1 cellular context compared by ENCODE assay signal in genomic region chr5:1185652-1186350, GRCh38.
TF ChIP-seq lines count a peak whose summit lies in the region.

No MANE protein-coding gene starts in this region.

TF ChIP-seq in HepG2, 621 proteins besides CTCF, POLR2A, EP300 and RAD21 (continued from another document and continues in another):
- 0 out of 2 replicates have a peak, but pooled peaks have one; percentile 50 for TF ChIP-seq PREB (CRISPR knock-in tag; IDR thresholded peaks at IDR 0.05)
- TF ChIP-seq NCOA2 (CRISPR knock-in tag; IDR thresholded peaks at IDR 0.05), result peak; percentile 81
- peak; percentile 30 for TF ChIP-seq ZNF781 (CRISPR knock-in tag; IDR thresholded peaks at IDR 0.05; ENCODE audit: borderline replicate concordance, not compliant biosample characterization)
- 0 out of 2 replicates have a peak, but pooled peaks have one; percentile 31 for TF ChIP-seq HNF1A (IDR thresholded peaks at IDR 0.05; ENCODE audit: low read depth)
- peak; percentile 70 for TF ChIP-seq HNF1A (CRISPR knock-in tag; IDR thresholded peaks at IDR 0.05; ENCODE audit: borderline replicate concordance)
- TF ChIP-seq MAX (IDR thresholded peaks at IDR 0.05), result peak; percentile 45; the same call in 1 of the 2 replicates
- TF ChIP-seq ARID2 (CRISPR knock-in tag; IDR thresholded peaks at IDR 0.05; ENCODE audit: borderline replicate concordance), result no peak; the same call in 1 of the 2 replicates
- peak; percentile 72; the same call in 1 of the 2 replicates for TF ChIP-seq THRA (CRISPR knock-in tag; IDR thresholded peaks at IDR 0.05; ENCODE audit: borderline replicate concordance)
- no peak for TF ChIP-seq ZNF224 (CRISPR knock-in tag; IDR thresholded peaks at IDR 0.05)
- TF ChIP-seq NCOA5 (CRISPR knock-in tag; IDR thresholded peaks at IDR 0.05), result no peak
- no peak for TF ChIP-seq ZNF652 (CRISPR knock-in tag; IDR thresholded peaks at IDR 0.05; ENCODE audit: borderline replicate concordance, low read depth)
- peak; percentile 83; the same call in 1 of the 2 replicates for TF ChIP-seq ETV6 (CRISPR knock-in tag; conservative IDR thresholded peaks at IDR 0.05)
- peak; percentile 56; the same call in 1 of the 2 replicates for TF ChIP-seq ZNF747 (CRISPR knock-in tag; IDR thresholded peaks at IDR 0.05; ENCODE audit: borderline replicate concordance)
- no peak for TF ChIP-seq ZNF318 (CRISPR knock-in tag; IDR thresholded peaks at IDR 0.05)
- peak; percentile 65 for TF ChIP-seq ZNF574 (CRISPR knock-in tag; IDR thresholded peaks at IDR 0.05)
- TF ChIP-seq ZNF564 (CRISPR knock-in tag; IDR thresholded peaks at IDR 0.05), result 0 out of 2 replicates have a peak, but pooled peaks have one; percentile 38
- TF ChIP-seq ZNF790 (CRISPR knock-in tag; IDR thresholded peaks at IDR 0.05; ENCODE audit: borderline replicate concordance), result no peak; the same call in 1 of the 2 replicates
- peak; percentile 34 for TF ChIP-seq XRCC5 (optimal IDR thresholded peaks at IDR 0.05; ENCODE audit: low read length)
- TF ChIP-seq SSRP1 (CRISPR knock-in tag; IDR thresholded peaks at IDR 0.05), result no peak
- no peak for TF ChIP-seq MAFG (CRISPR knock-in tag; IDR thresholded peaks at IDR 0.05)
- peak; percentile 94 for TF ChIP-seq MEIS2 (CRISPR knock-in tag; IDR thresholded peaks at IDR 0.05)
- TF ChIP-seq CEBPG (CRISPR knock-in tag; IDR thresholded peaks at IDR 0.05), result peak; percentile 53
- TF ChIP-seq MED13 (CRISPR knock-in tag; IDR thresholded peaks at IDR 0.05), result peak; percentile 81; the same call in 1 of the 2 replicates
- peak; percentile 52; the same call in 1 of the 2 replicates for TF ChIP-seq ZNF331 (CRISPR knock-in tag; IDR thresholded peaks at IDR 0.05)
- TF ChIP-seq CREM (IDR thresholded peaks at IDR 0.05), result peak; percentile 16; the same call in 1 of the 2 replicates
- no peak for TF ChIP-seq CREM (CRISPR knock-in tag; IDR thresholded peaks at IDR 0.05)
- TF ChIP-seq NFKB2 (CRISPR knock-in tag; IDR thresholded peaks at IDR 0.05; ENCODE audit: borderline replicate concordance), result peak; percentile 61; the same call in 1 of the 2 replicates
- TF ChIP-seq ZNF704 (CRISPR knock-in tag; IDR thresholded peaks at IDR 0.05; ENCODE audit: borderline replicate concordance), result 0 out of 2 replicates have a peak, but pooled peaks have one; percentile 32
- TF ChIP-seq ZFP90 (CRISPR knock-in tag; IDR thresholded peaks at IDR 0.05; ENCODE audit: borderline replicate concordance), result peak; percentile 89; the same call in 1 of the 2 replicates
- TF ChIP-seq NR2F1 (CRISPR knock-in tag; IDR thresholded peaks at IDR 0.05), result no peak
- no peak for TF ChIP-seq ZNF879 (CRISPR knock-in tag; IDR thresholded peaks at IDR 0.05)
- TF ChIP-seq TFE3 (CRISPR knock-in tag; IDR thresholded peaks at IDR 0.05), result peak; percentile 72; the same call in 1 of the 2 replicates
- TF ChIP-seq GABPB1 (CRISPR knock-in tag; IDR thresholded peaks at IDR 0.05), result peak; percentile 60
- peak; percentile 74 for TF ChIP-seq MLX (CRISPR knock-in tag; IDR thresholded peaks at IDR 0.05)
- TF ChIP-seq FOSL1 (CRISPR knock-in tag; IDR thresholded peaks at IDR 0.05; ENCODE audit: borderline replicate concordance), result peak; percentile 12; the same call in 1 of the 2 replicates
- TF ChIP-seq ATRX (CRISPR knock-in tag; IDR thresholded peaks at IDR 0.05; ENCODE audit: borderline replicate concordance), result no peak
- peak; percentile 62 for TF ChIP-seq RBFOX2 (IDR thresholded peaks at IDR 0.05; ENCODE audit: low read depth, low read length)
- TF ChIP-seq ZFP1 (CRISPR knock-in tag; IDR thresholded peaks at IDR 0.05), result 0 out of 2 replicates have a peak, but pooled peaks have one; percentile 22
